10 cellular contexts compared by ENCODE assay signal in genomic region chr12:120100630-120101029, GRCh38. TPM values are rescaled to one million over a fixed set of nuclear protein-coding genes. Genes with fewer than 3 reads are reported as not detected.
DNase-seq lines count a peak whose midpoint lies in the region; ATAC-seq and TF ChIP-seq lines count a peak whose summit lies in the region.
"Had no signal": no experiment of that assay in that cellular context is flagged by ENCODE, and none has a peak within 500 bp of the region (broad histone marks: within the 10 kb centered on the region; RNA-seq: fewer than 3 reads in every experiment).

No MANE protein-coding gene starts in this region.

- H3K9me3 ChIP-seq in CD4-positive, alpha-beta T cell (ENCODE audit: control insufficient read depth, low read length), result no peaks in the 10 kb centered on the region
- no peaks in the 10 kb centered on the region for H3K9me3 ChIP-seq in psoas muscle

- POLR2A ChIA-PET in CD4-positive, alpha-beta T cell (lab: Charles Lee), result interaction anchor here (0.6 to 1.8 kb wide), 3 partner anchors 17 to 191 kb away, joined by 4 read pairs; partner anchors contain the start of gene RNU4-2

- peak overlapping the region; percentile 20 for H3K27ac Mint-ChIP-seq in CD4-positive, alpha-beta T cell
- no peak overlapping the region for H3K27ac Mint-ChIP-seq in activated naive CD4-positive, alpha-beta T cell treated with anti-CD3 and anti-CD28 coated beads, Interleukin-2, amount 10 ng/mL, durations not matched to agents 7 days and 5 days

- H3K9me3 Mint-ChIP-seq in CD4-positive, alpha-beta T cell, result no peaks in the 10 kb centered on the region
- H3K9me3 Mint-ChIP-seq in activated naive CD4-positive, alpha-beta T cell treated with anti-CD3 and anti-CD28 coated beads, Interleukin-2, amount 10 ng/mL, durations not matched to agents 7 days and 5 days, result no peaks in the 10 kb centered on the region
- H3K9me3 Mint-ChIP-seq: activated T-helper 17 cell treated with anti-CD3 and anti-CD28 coated beads, Interleukin-2, amount 50 U/mL, for 72 hours had no signal

- H3K36me3 ChIP-seq in psoas muscle (ENCODE audit: insufficient read depth in 1 of 2, low read depth in 1 of 2), result peaks cover 3 to 62% of the 10 kb centered on the region in 2 donors

- CTCF ChIA-PET in CD4-positive, alpha-beta T cell (lab: Charles Lee), result interaction anchor here (1.6 kb wide), 1 partner anchor 13 kb away, joined by 6 read pairs; no protein-coding TSS in a partner anchor
- CTCF ChIA-PET in activated naive CD4-positive, alpha-beta T cell treated with anti-CD3 and anti-CD28 coated beads, Interleukin-2, amount 10 ng/mL, durations not matched to agents 7 days and 5 days (lab: Charles Lee), result interaction anchor here (1.4 kb wide), 1 partner anchor 13 kb away, joined by 4 read pairs; no protein-coding TSS in a partner anchor

- H3K4me3 Mint-ChIP-seq in CD4-positive, alpha-beta T cell, result no peak overlapping the region
- no peak overlapping the region for H3K4me3 Mint-ChIP-seq in activated naive CD4-positive, alpha-beta T cell treated with anti-CD3 and anti-CD28 coated beads, Interleukin-2, amount 10 ng/mL, durations not matched to agents 7 days and 5 days

- peaks cover 11% of the 10 kb centered on the region for H3K4me1 Mint-ChIP-seq in CD4-positive, alpha-beta T cell (ENCODE audit: low read depth)
- peaks cover 16% of the 10 kb centered on the region for H3K4me1 Mint-ChIP-seq in activated naive CD4-positive, alpha-beta T cell treated with anti-CD3 and anti-CD28 coated beads, Interleukin-2, amount 10 ng/mL, durations not matched to agents 7 days and 5 days

- no peak for ATAC-seq in CD4-positive, alpha-beta T cell (ENCODE audit: poor library complexity)
- ATAC-seq in psoas muscle (peak; percentile 84 to 94 (median 92)), HG02610 (IDR thresholded peaks at IDR 0.05; ENCODE audit: unreplicated experiment) (no peak), GM21360 (IDR thresholded peaks at IDR 0.05; ENCODE audit: unreplicated experiment) (no peak), GM19463 (IDR thresholded peaks at IDR 0.05; ENCODE audit: unreplicated experiment) (no peak)

- H3K27me3 Mint-ChIP-seq in CD4-positive, alpha-beta T cell, result no peaks in the 10 kb centered on the region
- H3K27me3 Mint-ChIP-seq in activated naive CD4-positive, alpha-beta T cell treated with anti-CD3 and anti-CD28 coated beads, Interleukin-2, amount 10 ng/mL, durations not matched to agents 7 days and 5 days, result no peaks in the 10 kb centered on the region
- H3K27me3 Mint-ChIP-seq: activated T-helper 17 cell treated with anti-CD3 and anti-CD28 coated beads, Interleukin-2, amount 50 U/mL, for 72 hours had no signal

- H3K4me1 ChIP-seq in psoas muscle, result peaks cover 28% of the 10 kb centered on the region

- DNase-seq in CD4-positive, alpha-beta T cell, result no peak
- peak; percentile 87 for DNase-seq in globus pallidus (ENCODE audit: low spot score)
- peak; percentile 83 to 95 for DNase-seq in psoas muscle
- DNase-seq in activated naive CD4-positive, alpha-beta T cell treated with anti-CD3 and anti-CD28 coated beads, Interleukin-2, amount 10 ng/mL, durations not matched to agents 7 days and 5 days, result no peak
- DNase-seq: DMS153 had no signal

- peak overlapping the region; percentile 34 for H3K4me3 ChIP-seq in psoas muscle

- H3K36me3 Mint-ChIP-seq in CD4-positive, alpha-beta T cell (ENCODE audit: low read depth), result peaks cover 83% of the 10 kb centered on the region
- peaks cover 39% of the 10 kb centered on the region for H3K36me3 Mint-ChIP-seq in activated naive CD4-positive, alpha-beta T cell treated with anti-CD3 and anti-CD28 coated beads, Interleukin-2, amount 10 ng/mL, durations not matched to agents 7 days and 5 days

- WGBS in psoas muscle, 3 donors, result 11 to 19% (median 15%) methylated on average over 21 of the region's 21 CpGs

- TF ChIP-seq CTCF in CD4-positive, alpha-beta T cell (IDR thresholded peaks at IDR 0.05), result no peak
- TF ChIP-seq CTCF in VCaP (conservative IDR thresholded peaks at IDR 0.05), result no peak
- TF ChIP-seq CTCF in psoas muscle (IDR thresholded peaks at IDR 0.05), result no peak

- H3K27ac ChIP-seq in CD4-positive, alpha-beta T cell (ENCODE audit: low read depth, low read length), result no peak overlapping the region
- peak overlapping the region; percentile 61 for H3K27ac ChIP-seq in VCaP
- H3K27ac ChIP-seq in psoas muscle, result peak overlapping the region; percentile 94

- intact Hi-C loops in CD4-positive, alpha-beta T cell (cut with DNase I, micrococcal nuclease), result no loop called here
- intact Hi-C loops in psoas muscle (cut with DNase I), result no loop called here

- H3K27me3 ChIP-seq in CD4-positive, alpha-beta T cell (ENCODE audit: control insufficient read depth, insufficient read depth, low read length), result no peaks in the 10 kb centered on the region
- H3K27me3 ChIP-seq in psoas muscle (ENCODE audit: insufficient read depth in 3 of 3, low read length in 2 of 3), result no peaks in the 10 kb centered on the region

RNA-seq across cellular contexts. Expression of gene RAB35, which starts 15.9 kb away (rescaled TPM):
- total RNA-seq in CD4-positive, alpha-beta T cell, result 10 to 100 TPM; 49.7 to 53.8 TPM
- total RNA-seq in psoas muscle, result 10 to 100 TPM; 24.0 to 38.7 (median 35.6) TPM
- 10 to 100 TPM; 18.9 to 33.2 (median 31.1) TPM for polyA plus RNA-seq in psoas muscle

Comparison
In these comparisons a context has a peak if more than half of its experiments do, and no peak if none do; other contexts are left out.
1. ATAC-seq: peak in psoas muscle (4 of 4); none in CD4-positive, alpha-beta T cell (single experiment), HG02610 (single experiment), GM21360 (single experiment) and GM19463 (single experiment).
2. DNase-seq: peak in globus pallidus (single experiment) and psoas muscle (2 of 2); none in CD4-positive, alpha-beta T cell (0 of 10) and activated naive CD4-positive, alpha-beta T cell treated with anti-CD3 and anti-CD28 coated beads, Interleukin-2, amount 10 ng/mL, durations not matched to agents 7 days and 5 days (single experiment).